18 cellular contexts compared by ENCODE assay signal in the genomic region with DNA sequence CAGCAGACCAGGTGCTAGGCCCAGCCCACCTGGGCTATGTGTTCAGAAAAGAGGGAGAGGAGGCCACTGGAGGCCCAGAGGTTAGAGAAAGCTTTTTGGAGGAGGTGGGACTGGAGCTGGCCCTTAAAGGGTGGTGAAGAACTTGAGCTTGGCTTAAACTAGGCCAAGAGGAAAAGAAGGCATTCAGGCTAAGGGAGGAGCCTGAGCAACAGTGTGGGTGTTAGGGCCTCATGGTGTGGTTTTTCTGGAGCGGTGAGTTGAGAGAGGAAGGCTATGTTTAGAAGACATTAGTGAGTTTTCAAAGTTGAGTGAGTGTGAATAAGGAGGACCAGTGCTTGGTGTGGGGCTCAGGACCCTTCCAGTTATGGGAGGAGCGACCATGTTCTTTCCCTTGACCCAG. TPM values are rescaled to one million over a fixed set of nuclear protein-coding genes. Genes with fewer than 3 reads are reported as not detected.
A peak's percentile ranks its signal among the peaks of the same experiment; 100 is the strongest.
DNase-seq lines count a peak whose midpoint lies in the region; ATAC-seq and TF ChIP-seq lines count a peak whose summit lies in the region.
"Had no signal": no experiment of that assay in that cellular context is flagged by ENCODE, and none has a peak within 500 bp of the region (broad histone marks: within the 10 kb centered on the region; RNA-seq: fewer than 3 reads in every experiment).

No MANE protein-coding gene starts in this region.

- ATAC-seq in CD4-positive, alpha-beta T cell (ENCODE audit: poor library complexity): no peak
- no peak for ATAC-seq in activated CD8-positive, alpha-beta T cell treated with anti-CD3 and anti-CD28 coated beads, Interleukin-2, amount 10 ng/mL, durations not matched to agents 7 days and 5 days
- no peak for ATAC-seq in natural killer cell treated with Interleukin-12 subunit alpha and Interleukin-12 subunit beta and Interleukin-15 and Interleukin-18, amount 100 ng/mL, for 72 hours
- ATAC-seq in left cardiac atrium: no peak

- no peaks in the 10 kb centered on the region for H3K9me3 Mint-ChIP-seq in T-helper 1 cell treated with Interleukin-12 subunit alpha and Interleukin-12 subunit beta and Interleukin-4 antibody, amounts not matched to agents 30 μg/mL and 1 μg/mL, for 36 hours
- no peaks in the 10 kb centered on the region for H3K9me3 Mint-ChIP-seq in CD4-positive, alpha-beta T cell
- no peaks in the 10 kb centered on the region for H3K9me3 Mint-ChIP-seq in activated CD8-positive, alpha-beta T cell treated with anti-CD3 and anti-CD28 coated beads, Interleukin-2, amount 10 ng/mL, durations not matched to agents 7 days and 5 days (ENCODE audit: insufficient read depth)
- H3K9me3 Mint-ChIP-seq in natural killer cell treated with Interleukin-12 subunit alpha and Interleukin-12 subunit beta and Interleukin-15 and Interleukin-18, amount 100 ng/mL, for 72 hours: no peaks in the 10 kb centered on the region
- H3K9me3 Mint-ChIP-seq: type B pancreatic cell had no signal

- H3K4me1 Mint-ChIP-seq in T-helper 1 cell treated with Interleukin-12 subunit alpha and Interleukin-12 subunit beta and Interleukin-4 antibody, amounts not matched to agents 30 μg/mL and 1 μg/mL, for 36 hours (ENCODE audit: low read depth): peaks cover 10% of the 10 kb centered on the region
- H3K4me1 Mint-ChIP-seq in CD4-positive, alpha-beta T cell (ENCODE audit: low read depth): no peaks in the 10 kb centered on the region
- peaks cover 20% of the 10 kb centered on the region for H3K4me1 Mint-ChIP-seq in activated CD8-positive, alpha-beta T cell treated with anti-CD3 and anti-CD28 coated beads, Interleukin-2, amount 10 ng/mL, durations not matched to agents 7 days and 5 days (ENCODE audit: low read depth)
- peaks cover 6 to 7% of the 10 kb centered on the region in 2 donors for H3K4me1 Mint-ChIP-seq in natural killer cell treated with Interleukin-12 subunit alpha and Interleukin-12 subunit beta and Interleukin-15 and Interleukin-18, amount 100 ng/mL, for 72 hours (ENCODE audit: low read depth in 2 of 2)

- H3K27me3 Mint-ChIP-seq in T-helper 1 cell treated with Interleukin-12 subunit alpha and Interleukin-12 subunit beta and Interleukin-4 antibody, amounts not matched to agents 30 μg/mL and 1 μg/mL, for 36 hours (ENCODE audit: low read depth): no peaks in the 10 kb centered on the region
- no peaks in the 10 kb centered on the region for H3K27me3 Mint-ChIP-seq in CD4-positive, alpha-beta T cell
- H3K27me3 Mint-ChIP-seq in activated CD8-positive, alpha-beta T cell treated with anti-CD3 and anti-CD28 coated beads, Interleukin-2, amount 10 ng/mL, durations not matched to agents 7 days and 5 days (ENCODE audit: low read depth): no peaks in the 10 kb centered on the region
- no peaks in the 10 kb centered on the region for H3K27me3 Mint-ChIP-seq in natural killer cell treated with Interleukin-12 subunit alpha and Interleukin-12 subunit beta and Interleukin-15 and Interleukin-18, amount 100 ng/mL, for 72 hours
- H3K27me3 Mint-ChIP-seq: type B pancreatic cell had no signal

- DNase-seq in T-helper 1 cell (no peak), left cardiac atrium (no peak), C1 segment of cervical spinal cord (lab: John Stamatoyannopoulos, UW) (no peak), NCI-H2196 treated with DMSO at 0.1 percent for 48 hours (lab: John Stamatoyannopoulos, UW; ENCODE audit: unreplicated experiment) (no peak)
- no peak for DNase-seq in CD4-positive, alpha-beta T cell
- DNase-seq in activated CD8-positive, alpha-beta T cell treated with anti-CD3 and anti-CD28 coated beads, Interleukin-2, amount 10 ng/mL, durations not matched to agents 7 days and 5 days: no peak
- DNase-seq in natural killer cell treated with Interleukin-12 subunit alpha and Interleukin-12 subunit beta and Interleukin-15 and Interleukin-18, amount 100 ng/mL, for 72 hours (ENCODE audit: low spot score): peak; percentile 20
- DNase-seq: AML-193; amygdala; dermis blood vessel endothelial cell; EL; NCI-H2081 treated with DMSO at 0.1 percent for 48 hours; NCI-H510A treated with DMSO at 0.1 percent for 48 hours; stimulated activated CD4-positive, alpha-beta T cell treated with anti-CD3 and anti-CD28 coated beads, Interleukin-2, amount 100 ng/mL, for 24 hours; stomach had no signal

- H3K9me3 ChIP-seq in CD4-positive, alpha-beta T cell (ENCODE audit: control insufficient read depth, low read length): no peaks in the 10 kb centered on the region
- H3K9me3 ChIP-seq: stomach had no signal

- peak overlapping the region; percentile 17 for H3K4me3 Mint-ChIP-seq in T-helper 1 cell treated with Interleukin-12 subunit alpha and Interleukin-12 subunit beta and Interleukin-4 antibody, amounts not matched to agents 30 μg/mL and 1 μg/mL, for 36 hours
- H3K4me3 Mint-ChIP-seq in CD4-positive, alpha-beta T cell: peak overlapping the region; percentile 39
- H3K4me3 Mint-ChIP-seq in activated CD8-positive, alpha-beta T cell treated with anti-CD3 and anti-CD28 coated beads, Interleukin-2, amount 10 ng/mL, durations not matched to agents 7 days and 5 days: no peak overlapping the region
- H3K4me3 Mint-ChIP-seq in natural killer cell treated with Interleukin-12 subunit alpha and Interleukin-12 subunit beta and Interleukin-15 and Interleukin-18, amount 100 ng/mL, for 72 hours: no peak overlapping the region
- H3K4me3 Mint-ChIP-seq: type B pancreatic cell had no signal

- intact Hi-C loops in CD4-positive, alpha-beta T cell (cut with DNase I, micrococcal nuclease): no loop called here
- intact Hi-C loops in left cardiac atrium (cut with DNase I): no loop called here

- TF ChIP-seq CTCF in CD4-positive, alpha-beta T cell (IDR thresholded peaks at IDR 0.05): no peak

- H3K27ac Mint-ChIP-seq in T-helper 1 cell treated with Interleukin-12 subunit alpha and Interleukin-12 subunit beta and Interleukin-4 antibody, amounts not matched to agents 30 μg/mL and 1 μg/mL, for 36 hours: peak overlapping the region; percentile 61
- peak overlapping the region; percentile 59 for H3K27ac Mint-ChIP-seq in CD4-positive, alpha-beta T cell
- H3K27ac Mint-ChIP-seq in activated CD8-positive, alpha-beta T cell treated with anti-CD3 and anti-CD28 coated beads, Interleukin-2, amount 10 ng/mL, durations not matched to agents 7 days and 5 days: peak overlapping the region; percentile 65
- H3K27ac Mint-ChIP-seq in natural killer cell treated with Interleukin-12 subunit alpha and Interleukin-12 subunit beta and Interleukin-15 and Interleukin-18, amount 100 ng/mL, for 72 hours: peak overlapping the region in 1 of 2 donors; percentile 74
- H3K27ac Mint-ChIP-seq: type B pancreatic cell had no signal

- H3K27me3 ChIP-seq in CD4-positive, alpha-beta T cell (ENCODE audit: control insufficient read depth, insufficient read depth, low read length): no peaks in the 10 kb centered on the region
- H3K27me3 ChIP-seq: stomach had no signal

- POLR2A ChIA-PET in CD4-positive, alpha-beta T cell (lab: Charles Lee): interaction anchor here (3.2 kb wide), 1 partner anchor 16 kb away, joined by 13 read pairs; the partner anchor contains the start of gene POLR2G
- POLR2A ChIA-PET in activated CD8-positive, alpha-beta T cell treated with anti-CD3 and anti-CD28 coated beads, Interleukin-2, amount 10 ng/mL, durations not matched to agents 7 days and 5 days (lab: Charles Lee): interaction anchor here (0.6 to 2.6 kb wide), 2 partner anchors 9 to 64 kb away, joined by 4 to 8 read pairs; partner anchors contain the start of gene TMEM179B

- CTCF ChIA-PET in CD4-positive, alpha-beta T cell (lab: Charles Lee): interaction anchor here (0.8 kb wide), 1 partner anchor 9 kb away, joined by 4 read pairs; no protein-coding TSS in a partner anchor
- CTCF ChIA-PET in activated CD8-positive, alpha-beta T cell treated with anti-CD3 and anti-CD28 coated beads, Interleukin-2, amount 10 ng/mL, durations not matched to agents 7 days and 5 days (lab: Charles Lee): interaction anchor here (1.5 to 14.2 kb wide), 2 partner anchors 9 to 16 kb away, joined by 3 to 144 read pairs; partner anchors contain the start of genes POLR2G and TMEM179B

- peaks cover 15% of the 10 kb centered on the region for H3K36me3 Mint-ChIP-seq in T-helper 1 cell treated with Interleukin-12 subunit alpha and Interleukin-12 subunit beta and Interleukin-4 antibody, amounts not matched to agents 30 μg/mL and 1 μg/mL, for 36 hours (ENCODE audit: low read depth)
- H3K36me3 Mint-ChIP-seq in CD4-positive, alpha-beta T cell (ENCODE audit: low read depth): peaks cover 41% of the 10 kb centered on the region
- peaks cover 32% of the 10 kb centered on the region for H3K36me3 Mint-ChIP-seq in activated CD8-positive, alpha-beta T cell treated with anti-CD3 and anti-CD28 coated beads, Interleukin-2, amount 10 ng/mL, durations not matched to agents 7 days and 5 days (ENCODE audit: low read depth)
- H3K36me3 Mint-ChIP-seq in natural killer cell treated with Interleukin-12 subunit alpha and Interleukin-12 subunit beta and Interleukin-15 and Interleukin-18, amount 100 ng/mL, for 72 hours: no peaks in the 10 kb centered on the region

- no peak overlapping the region for H3K27ac ChIP-seq in CD4-positive, alpha-beta T cell (ENCODE audit: low read depth, low read length)
- H3K27ac ChIP-seq: 22Rv1, stomach had no signal

RNA-seq across cellular contexts. Expression of gene TAF6L, which starts 6.2 kb away (rescaled TPM):
- 10 to 100 TPM; 11.5 to 11.8 TPM for total RNA-seq in CD4-positive, alpha-beta T cell
- 10 to 100 TPM; 21.8 to 23.7 TPM for total RNA-seq in activated CD8-positive, alpha-beta T cell treated with anti-CD3 and anti-CD28 coated beads, Interleukin-2, amount 10 ng/mL, durations not matched to agents 7 days and 5 days
- total RNA-seq in natural killer cell treated with Interleukin-12 subunit alpha and Interleukin-12 subunit beta and Interleukin-15 and Interleukin-18, amount 100 ng/mL, for 72 hours: 10 to 100 TPM; 13.9 to 34.1 TPM
- 10 to 100 TPM in 1 of 2 donors, 1 to 10 TPM in 1; 8.1 to 11.0 TPM for total RNA-seq in left cardiac atrium

RNA-seq across cellular contexts. Expression of gene TMEM179B, which starts 9.8 kb away (rescaled TPM):
- total RNA-seq in CD4-positive, alpha-beta T cell: 10 to 100 TPM; 34.7 to 37.4 TPM
- 10 to 100 TPM; 37.3 to 40.8 TPM for total RNA-seq in activated CD8-positive, alpha-beta T cell treated with anti-CD3 and anti-CD28 coated beads, Interleukin-2, amount 10 ng/mL, durations not matched to agents 7 days and 5 days
- total RNA-seq in natural killer cell treated with Interleukin-12 subunit alpha and Interleukin-12 subunit beta and Interleukin-15 and Interleukin-18, amount 100 ng/mL, for 72 hours: 10 to 100 TPM; 30.5 to 31.1 TPM
- total RNA-seq in left cardiac atrium: 10 to 100 TPM; 20.6 to 22.4 TPM

RNA-seq across cellular contexts. Expression of gene TMEM223, which starts 14.4 kb away (rescaled TPM):
- total RNA-seq in CD4-positive, alpha-beta T cell: 1 to 10 TPM; 6.2 to 8.7 TPM
- total RNA-seq in activated CD8-positive, alpha-beta T cell treated with anti-CD3 and anti-CD28 coated beads, Interleukin-2, amount 10 ng/mL, durations not matched to agents 7 days and 5 days: 10 to 100 TPM; 20.1 to 20.3 TPM
- total RNA-seq in natural killer cell treated with Interleukin-12 subunit alpha and Interleukin-12 subunit beta and Interleukin-15 and Interleukin-18, amount 100 ng/mL, for 72 hours: 10 to 100 TPM; 13.0 to 20.1 TPM
- total RNA-seq in left cardiac atrium: 10 to 100 TPM; 12.0 to 17.6 TPM

RNA-seq across cellular contexts. Expression of gene POLR2G, which starts 16.0 kb away (rescaled TPM):
- 10 to 100 TPM; 45.3 to 47.9 TPM for total RNA-seq in CD4-positive, alpha-beta T cell
- total RNA-seq in activated CD8-positive, alpha-beta T cell treated with anti-CD3 and anti-CD28 coated beads, Interleukin-2, amount 10 ng/mL, durations not matched to agents 7 days and 5 days: 10 to 100 TPM; 89.7 to 96.6 TPM
- 100 to 1,000 TPM in 1 of 2 donors, 10 to 100 TPM in 1; 93.3 to 127 TPM for total RNA-seq in natural killer cell treated with Interleukin-12 subunit alpha and Interleukin-12 subunit beta and Interleukin-15 and Interleukin-18, amount 100 ng/mL, for 72 hours
- 10 to 100 TPM; 32.0 to 39.9 TPM for total RNA-seq in left cardiac atrium

RNA-seq across cellular contexts. Expression of gene ZBTB3, which starts 23.4 kb away (rescaled TPM):
- total RNA-seq in CD4-positive, alpha-beta T cell: 1 to 10 TPM; 2.3 to 3.5 TPM
- total RNA-seq in activated CD8-positive, alpha-beta T cell treated with anti-CD3 and anti-CD28 coated beads, Interleukin-2, amount 10 ng/mL, durations not matched to agents 7 days and 5 days: 10 to 100 TPM; 12.4 to 12.8 TPM
- 1 to 10 TPM; 6.5 to 8.1 TPM for total RNA-seq in natural killer cell treated with Interleukin-12 subunit alpha and Interleukin-12 subunit beta and Interleukin-15 and Interleukin-18, amount 100 ng/mL, for 72 hours
- 10 to 100 TPM in 1 of 2 donors, 1 to 10 TPM in 1; 7.2 to 10.5 TPM for total RNA-seq in left cardiac atrium

Comparison
In these comparisons a context has a peak if more than half of its experiments do, and no peak if none do; other contexts are left out.
1. H3K4me3 Mint-ChIP-seq: peak in T-helper 1 cell treated with Interleukin-12 subunit alpha and Interleukin-12 subunit beta and Interleukin-4 antibody, amounts not matched to agents 30 μg/mL and 1 μg/mL, for 36 hours (single experiment) and CD4-positive, alpha-beta T cell (single experiment); none in activated CD8-positive, alpha-beta T cell treated with anti-CD3 and anti-CD28 coated beads, Interleukin-2, amount 10 ng/mL, durations not matched to agents 7 days and 5 days (single experiment) and natural killer cell treated with Interleukin-12 subunit alpha and Interleukin-12 subunit beta and Interleukin-15 and Interleukin-18, amount 100 ng/mL, for 72 hours (single experiment).